Comparison of ENCODE assay signal across 1 cellular context in the genomic region with DNA sequence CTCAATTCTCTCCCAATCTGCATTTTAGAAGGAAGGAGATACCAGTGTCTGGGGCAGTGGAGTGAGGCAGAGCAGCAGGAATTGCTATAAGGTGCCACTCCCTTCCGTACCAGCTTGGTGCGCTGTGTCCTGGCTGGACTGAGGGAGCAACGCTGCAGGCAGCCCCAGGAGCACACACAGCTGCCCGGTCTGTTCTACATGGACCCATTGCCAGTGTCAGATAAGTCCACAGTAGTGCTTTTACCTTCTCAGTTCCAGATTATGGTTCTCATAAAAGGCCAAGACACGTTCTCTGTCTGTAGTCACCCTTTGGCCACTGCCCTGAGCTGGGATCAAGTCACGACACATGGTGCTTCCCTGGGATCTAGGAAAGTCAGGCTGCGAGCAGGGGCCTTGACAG.
TF ChIP-seq lines count a peak whose summit lies in the region.

No MANE protein-coding gene starts in this region.

TF ChIP-seq in GM23338, 12 proteins besides CTCF, POLR2A, EP300 and RAD21 (continued from another document):
- TF ChIP-seq, protein P1, sequence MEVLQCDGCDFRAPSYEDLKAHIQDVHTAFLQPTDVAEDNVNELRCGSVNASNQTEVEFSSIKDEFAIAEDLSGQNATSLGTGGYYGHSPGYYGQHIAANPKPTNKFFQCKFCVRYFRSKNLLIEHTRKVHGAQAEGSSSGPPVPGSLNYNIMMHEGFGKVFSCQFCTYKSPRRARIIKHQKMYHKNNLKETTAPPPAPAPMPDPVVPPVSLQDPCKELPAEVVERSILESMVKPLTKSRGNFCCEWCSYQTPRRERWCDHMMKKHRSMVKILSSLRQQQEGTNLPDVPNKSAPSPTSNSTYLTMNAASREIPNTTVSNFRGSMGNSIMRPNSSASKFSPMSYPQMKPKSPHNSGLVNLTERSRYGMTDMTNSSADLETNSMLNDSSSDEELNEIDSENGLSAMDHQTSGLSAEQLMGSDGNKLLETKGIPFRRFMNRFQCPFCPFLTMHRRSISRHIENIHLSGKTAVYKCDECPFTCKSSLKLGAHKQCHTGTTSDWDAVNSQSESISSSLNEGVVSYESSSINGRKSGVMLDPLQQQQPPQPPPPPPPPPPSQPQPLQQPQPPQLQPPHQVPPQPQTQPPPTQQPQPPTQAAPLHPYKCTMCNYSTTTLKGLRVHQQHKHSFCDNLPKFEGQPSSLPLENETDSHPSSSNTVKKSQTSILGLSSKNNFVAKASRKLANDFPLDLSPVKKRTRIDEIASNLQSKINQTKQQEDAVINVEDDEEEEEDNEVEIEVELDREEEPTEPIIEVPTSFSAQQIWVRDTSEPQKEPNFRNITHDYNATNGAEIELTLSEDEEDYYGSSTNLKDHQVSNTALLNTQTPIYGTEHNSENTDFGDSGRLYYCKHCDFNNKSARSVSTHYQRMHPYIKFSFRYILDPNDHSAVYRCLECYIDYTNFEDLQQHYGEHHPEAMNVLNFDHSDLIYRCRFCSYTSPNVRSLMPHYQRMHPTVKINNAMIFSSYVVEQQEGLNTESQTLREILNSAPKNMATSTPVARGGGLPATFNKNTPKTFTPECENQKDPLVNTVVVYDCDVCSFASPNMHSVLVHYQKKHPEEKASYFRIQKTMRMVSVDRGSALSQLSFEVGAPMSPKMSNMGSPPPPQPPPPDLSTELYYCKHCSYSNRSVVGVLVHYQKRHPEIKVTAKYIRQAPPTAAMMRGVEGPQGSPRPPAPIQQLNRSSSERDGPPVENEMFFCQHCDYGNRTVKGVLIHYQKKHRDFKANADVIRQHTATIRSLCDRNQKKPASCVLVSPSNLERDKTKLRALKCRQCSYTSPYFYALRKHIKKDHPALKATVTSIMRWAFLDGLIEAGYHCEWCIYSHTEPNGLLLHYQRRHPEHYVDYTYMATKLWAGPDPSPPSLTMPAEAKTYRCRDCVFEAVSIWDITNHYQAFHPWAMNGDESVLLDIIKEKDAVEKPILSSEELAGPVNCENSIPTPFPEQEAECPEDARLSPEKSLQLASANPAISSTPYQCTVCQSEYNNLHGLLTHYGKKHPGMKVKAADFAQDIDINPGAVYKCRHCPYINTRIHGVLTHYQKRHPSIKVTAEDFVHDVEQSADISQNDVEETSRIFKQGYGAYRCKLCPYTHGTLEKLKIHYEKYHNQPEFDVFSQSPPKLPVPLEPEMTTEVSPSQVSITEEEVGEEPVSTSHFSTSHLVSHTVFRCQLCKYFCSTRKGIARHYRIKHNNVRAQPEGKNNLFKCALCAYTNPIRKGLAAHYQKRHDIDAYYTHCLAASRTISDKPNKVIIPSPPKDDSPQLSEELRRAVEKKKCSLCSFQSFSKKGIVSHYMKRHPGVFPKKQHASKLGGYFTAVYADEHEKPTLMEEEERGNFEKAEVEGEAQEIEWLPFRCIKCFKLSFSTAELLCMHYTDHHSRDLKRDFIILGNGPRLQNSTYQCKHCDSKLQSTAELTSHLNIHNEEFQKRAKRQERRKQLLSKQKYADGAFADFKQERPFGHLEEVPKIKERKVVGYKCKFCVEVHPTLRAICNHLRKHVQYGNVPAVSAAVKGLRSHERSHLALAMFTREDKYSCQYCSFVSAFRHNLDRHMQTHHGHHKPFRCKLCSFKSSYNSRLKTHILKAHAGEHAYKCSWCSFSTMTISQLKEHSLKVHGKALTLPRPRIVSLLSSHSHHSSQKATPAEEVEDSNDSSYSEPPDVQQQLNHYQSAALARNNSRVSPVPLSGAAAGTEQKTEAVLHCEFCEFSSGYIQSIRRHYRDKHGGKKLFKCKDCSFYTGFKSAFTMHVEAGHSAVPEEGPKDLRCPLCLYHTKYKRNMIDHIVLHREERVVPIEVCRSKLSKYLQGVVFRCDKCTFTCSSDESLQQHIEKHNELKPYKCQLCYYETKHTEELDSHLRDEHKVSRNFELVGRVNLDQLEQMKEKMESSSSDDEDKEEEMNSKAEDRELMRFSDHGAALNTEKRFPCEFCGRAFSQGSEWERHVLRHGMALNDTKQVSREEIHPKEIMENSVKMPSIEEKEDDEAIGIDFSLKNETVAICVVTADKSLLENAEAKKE (CRISPR knock-in tag; IDR thresholded peaks at IDR 0.05), result no peak
- no peak for TF ChIP-seq ZNF114 (CRISPR knock-in tag; IDR thresholded peaks at IDR 0.05)
TF ChIP-seq in GM23338: peak in this region for 0.
